27 cellular contexts compared by ENCODE assay signal in the genomic region with DNA sequence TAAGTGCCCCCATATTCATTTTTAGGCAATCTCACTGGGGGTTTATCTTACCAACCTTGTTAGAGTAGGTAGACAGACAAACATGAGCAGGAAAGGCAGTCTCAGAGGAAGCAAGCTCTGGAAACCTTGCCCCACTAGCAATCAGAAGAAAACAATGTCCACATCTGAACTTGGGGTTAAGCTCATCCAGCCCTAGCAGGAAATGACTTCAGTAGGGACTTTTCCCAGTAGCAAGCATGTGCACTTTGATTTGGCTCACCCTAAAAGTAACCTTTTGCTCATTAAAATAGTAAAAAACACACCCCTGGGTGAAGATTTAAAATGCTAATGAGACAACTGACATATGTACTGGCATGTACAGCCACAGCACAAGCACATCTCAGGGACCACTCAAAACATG.
DNase-seq lines count a peak whose midpoint lies in the region; ATAC-seq, FAIRE-seq and TF ChIP-seq lines count a peak whose summit lies in the region.
"Had no signal": no experiment of that assay in that cellular context is flagged by ENCODE, and none has a peak within 500 bp of the region (broad histone marks: within the 10 kb centered on the region; RNA-seq: fewer than 3 reads in every experiment).

No MANE protein-coding gene starts in this region.

- no peak for TF ChIP-seq RAD21 in GM12878 (IDR thresholded peaks at IDR 0.05; ENCODE audit: insufficient read depth, low read depth, low read length)

- H3K4me2 ChIP-seq in KMS-11 (no peak overlapping the region), GM12878 (ENCODE audit: control insufficient read depth, insufficient read depth) (no peak overlapping the region)
- H3K4me2 ChIP-seq: BLaER1 had no signal

- intact Hi-C loops in GM12878 (cut with micrococcal nuclease; ENCODE audit: unreplicated experiment), result loop anchor here (10.0 kb wide), 2 partner anchors 387 to 567 kb away; a partner anchor contains a TSS

- H3K9me3 ChIP-seq in GM12878 (replicated peaks; ENCODE audit: control insufficient read depth, insufficient read depth, low read length), result no peaks in the 10 kb centered on the region; the same call in 2 of the 3 replicates
- H3K9me3 ChIP-seq: BE2C had no signal

- no peaks in the 10 kb centered on the region for H3K27me3 ChIP-seq in KMS-11 (ENCODE audit: insufficient read depth, low read depth)
- no peaks in the 10 kb centered on the region for H3K27me3 ChIP-seq in GM12878 (replicated peaks in 1 of 2; ENCODE audit: control insufficient read depth in 2 of 2, insufficient read depth in 2 of 2, low read length in 1 of 2)
- H3K27me3 ChIP-seq: BE2C, BLaER1 had no signal

- H3K4me3 ChIP-seq in KMS-11 (IDR thresholded peaks at IDR 0.05; ENCODE audit: insufficient read depth, low read depth, low read length), result no peak overlapping the region
- H3K4me3 ChIP-seq in GM12878, result no peak overlapping the region
- H3K4me3 ChIP-seq: BLaER1 had no signal

- peak; percentile 83 for ATAC-seq in GM12878

- peaks cover 12% of the 10 kb centered on the region for H3K4me1 ChIP-seq in KMS-11 (ENCODE audit: low read depth, poor library complexity, severe bottlenecking)
- H3K4me1 ChIP-seq in GM12878 (ENCODE audit: control insufficient read depth, insufficient read depth, low read length), result no peaks in the 10 kb centered on the region
- H3K4me1 ChIP-seq: BE2C, BLaER1 had no signal

- no peak overlapping the region for H3K9ac ChIP-seq in KMS-11
- no peak overlapping the region for H3K9ac ChIP-seq in GM12878 (ENCODE audit: control insufficient read depth, insufficient read depth, low read length)
- H3K9ac ChIP-seq: BLaER1 had no signal

- in situ Hi-C loops in GM13976 (cut with MboI; ENCODE audit: low sequenced_read_pairs, unreplicated experiment) (no loop called here), GM12878 (cut with MboI) (no loop called here)

- no peaks in the 10 kb centered on the region for H3K36me3 ChIP-seq in KMS-11 (ENCODE audit: insufficient read depth)
- no peaks in the 10 kb centered on the region for H3K36me3 ChIP-seq in GM12878 (ENCODE audit: control insufficient read depth in 2 of 2, insufficient read depth in 2 of 2, low read length in 1 of 2)
- H3K36me3 ChIP-seq: BE2C, BLaER1 had no signal

- BruUV-seq in GM12878 (replicated peaks; lab: Mats Ljungman, UMichigan), result no TSS peak

- no peak for TF ChIP-seq CTCF in GM13976 (IDR thresholded peaks at IDR 0.05; ENCODE audit: borderline replicate concordance, control extremely low read depth, extremely low read depth, insufficient read depth, missing control alignments)
- TF ChIP-seq CTCF in KMS-11 (conservative IDR thresholded peaks at IDR 0.05; ENCODE audit: low read depth, low read length), result no peak
- no peak for TF ChIP-seq CTCF in GM12878 (IDR thresholded peaks at IDR 0.05 in 2 of 3, conservative IDR thresholded peaks at IDR 0.05 in 1 of 3; ENCODE audit: control insufficient read depth in 2 of 3, extremely low read depth in 1 of 3, insufficient read depth in 1 of 3, low read depth in 3 of 3, low read length in 3 of 3)

- POLR2A ChIA-PET in GM12878 (lab: Charles Lee), result interaction anchor here (1.4 kb wide), 1 partner anchor 382 kb away, joined by 4 read pairs; no protein-coding TSS in a partner anchor

- H3K79me2 ChIP-seq in KMS-11 (ENCODE audit: insufficient read depth, low read depth) (no peaks in the 10 kb centered on the region), GM12878 (ENCODE audit: control insufficient read depth, insufficient read depth, low read length) (no peaks in the 10 kb centered on the region)

- TF ChIP-seq POLR2A in GM12878 (IDR thresholded peaks at IDR 0.05; ENCODE audit: low read depth, low read length), result no peak

- H3K27ac ChIP-seq in KMS-11 (no peak overlapping the region), GM12878 (ENCODE audit: control insufficient read depth, insufficient read depth) (no peak overlapping the region)
- H3K27ac ChIP-seq: BLaER1 had no signal

- CTCF ChIA-PET in GM12878 (lab: Yijun Ruan, JAX), result interaction anchor here (0.6 to 3.7 kb wide), 12 partner anchors 9 to 918 kb away, joined by 3 to 50 read pairs (median 5); no protein-coding TSS in a partner anchor

- SMC1A ChIA-PET in GM12878 (lab: Charles Lee; ENCODE audit: uncharacterized antibody, unreplicated experiment), result interaction anchor here (0.8 to 5.2 kb wide), 14 partner anchors 23 to 902 kb away, joined by 3 to 48 read pairs (median 4); no protein-coding TSS in a partner anchor

- no peak for TF ChIP-seq EP300 in GM12878 (IDR thresholded peaks at IDR 0.05; ENCODE audit: borderline replicate concordance in 1 of 2, control insufficient read depth in 1 of 2, low read depth in 2 of 2, low read length in 2 of 2)

- H2AFZ ChIP-seq in KMS-11 (ENCODE audit: low read depth), result peak overlapping the region; percentile 33; the same call in 1 of the 2 replicates
- no peak overlapping the region for H2AFZ ChIP-seq in GM12878 (ENCODE audit: control insufficient read depth, low read depth, low read length)

- FAIRE-seq in GM12878 (lab: Jason Lieb, UNC) (no peak), urothelium cell line (lab: Jason Lieb, UNC) (peak; percentile 20)
- FAIRE-seq: A204.1, GM12892, GM19239 had no signal

- H4K20me1 ChIP-seq in KMS-11 (ENCODE audit: insufficient read depth), result no peaks in the 10 kb centered on the region
- no peaks in the 10 kb centered on the region for H4K20me1 ChIP-seq in GM12878 (ENCODE audit: control insufficient read depth, insufficient read depth)
- H4K20me1 ChIP-seq: BLaER1 had no signal

- peak; percentile 10 for DNase-seq in GM13976 (ENCODE audit: low spot score)
- no peak for DNase-seq in GM12878 (ENCODE audit: low read depth, low spot score)
- no peak for DNase-seq in urothelium cell line (ENCODE audit: low spot score)
- no peak for DNase-seq in stimulated activated CD4-positive, alpha-beta T cell treated with anti-CD3 and anti-CD28 coated beads, Interleukin-2, amount 100 ng/mL, for 24 hours
- DNase-seq in NCI-H510A (lab: John Stamatoyannopoulos, UW), result no peak
- no peak for DNase-seq in activated CD4-positive, CD25-positive, alpha-beta regulatory T cell (lab: John Stamatoyannopoulos, UW)
- no peak for DNase-seq in stimulated activated CD4-positive, alpha-beta T cell treated with anti-CD3 and anti-CD28 coated beads, Interleukin-4, amount 100 ng/mL, for 4 hours
- DNase-seq: 8988T; ACHN; BE2C; C1 segment of cervical spinal cord; CD4-positive, alpha-beta memory T cell; CD4-positive, CD25-positive, alpha-beta regulatory T cell; CD8-positive, alpha-beta memory T cell; COR-L47; DMS 273 treated with DMSO at 0.1 percent for 48 hours; DMS153; DMS53; DMS79; DND-41; EL; GDM1 had no signal

- RAD21 ChIA-PET in GM12878 (lab: Charles Lee; ENCODE audit: unreplicated experiment), result interaction anchor here (0.9 to 2.3 kb wide), 3 partner anchors 198 to 839 kb away, joined by 3 to 6 read pairs (median 5); no protein-coding TSS in a partner anchor

TF ChIP-seq in GM12878, 131 proteins besides CTCF, POLR2A, EP300 and RAD21:
- TF ChIP-seq MTA2 (IDR thresholded peaks at IDR 0.05; ENCODE audit: low read depth), result peak; percentile 18; the same call in 1 of the 2 replicates
- no peak for TF ChIP-seq TAF1 (IDR thresholded peaks at IDR 0.05; ENCODE audit: borderline replicate concordance, low read depth, low read length)
- TF ChIP-seq NR2F1 (conservative IDR thresholded peaks at IDR 0.05), result 0 out of 2 replicates have a peak, but pooled peaks have one; percentile 28
- peak; percentile 38; the same call in 1 of the 2 replicates for TF ChIP-seq ATF7 (IDR thresholded peaks at IDR 0.05; ENCODE audit: low read depth)
- TF ChIP-seq RAD51 (IDR thresholded peaks at IDR 0.05), result no peak
